In the genomic region with DNA sequence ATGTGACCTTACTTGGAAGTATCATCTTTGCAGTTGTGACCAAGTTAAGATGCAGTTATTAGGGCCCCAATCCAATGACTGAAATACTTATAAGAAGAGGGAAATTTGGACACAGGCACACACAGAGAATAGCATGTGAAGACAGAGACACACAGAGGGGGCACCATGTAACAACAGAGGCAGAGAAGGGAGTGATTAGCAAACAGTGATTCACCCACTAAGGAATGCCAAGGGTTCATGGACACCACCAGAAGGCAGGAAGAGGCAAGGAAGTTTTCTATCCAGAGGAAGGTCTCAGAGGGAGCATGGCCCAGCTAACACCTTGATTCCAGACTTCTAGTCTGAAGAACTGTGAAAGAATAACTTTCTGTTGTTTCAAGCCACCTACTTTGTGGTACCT, we compare ENCODE assay signal across 13 cellular contexts. TPM values are rescaled to one million over a fixed set of nuclear protein-coding genes. Genes with fewer than 3 reads are reported as not detected.
DNase-seq lines count a peak whose midpoint lies in the region; ATAC-seq, FAIRE-seq and TF ChIP-seq lines count a peak whose summit lies in the region.
"Had no signal": no experiment of that assay in that cellular context is flagged by ENCODE, and none has a peak within 500 bp of the region (broad histone marks: within the 10 kb centered on the region; RNA-seq: fewer than 3 reads in every experiment).

No MANE protein-coding gene starts in this region.

- no peak overlapping the region for H3K4me3 Mint-ChIP-seq in GM23338

- peaks cover 2% of the 10 kb centered on the region for H3K27me3 Mint-ChIP-seq in GM23338 (ENCODE audit: insufficient read depth, low read depth, poor library complexity)

- TF ChIP-seq POLR2A in A549 (IDR thresholded peaks at IDR 0.05; ENCODE audit: low read length): no peak

- H2AFZ ChIP-seq in GM23338: peak overlapping the region; percentile 87

- H3K4me1 ChIP-seq in A549: peaks cover 38% of the 10 kb centered on the region
- no peaks in the 10 kb centered on the region for H3K4me1 ChIP-seq in GM23338 (ENCODE audit: insufficient read depth)
- peaks cover 12% of the 10 kb centered on the region for H3K4me1 ChIP-seq in foreskin keratinocyte

- H3K9me3 Mint-ChIP-seq in GM23338: no peaks in the 10 kb centered on the region

- peak overlapping the region; percentile 57 to 70 for H3K27ac ChIP-seq in A549
- H3K27ac ChIP-seq in GM23338 (ENCODE audit: low read depth): no peak overlapping the region
- no peak overlapping the region for H3K27ac ChIP-seq in foreskin keratinocyte

- H3K27ac Mint-ChIP-seq in GM23338: no peak overlapping the region

- H3F3A ChIP-seq in GM23338 (replicated peaks; ENCODE audit: low read depth): no peaks in the 10 kb centered on the region

- no peaks in the 10 kb centered on the region for H4K20me1 ChIP-seq in GM23338 (replicated peaks; ENCODE audit: insufficient read depth)

- CTCF ChIA-PET in A549 (lab: Yijun Ruan, JAX): interaction anchor here (0.9 to 3.5 kb wide), 10 partner anchors 20 to 741 kb away, joined by 3 to 10 read pairs (median 5); no protein-coding TSS in a partner anchor

- DNase-seq in A549 (ENCODE audit: low read depth in 1 of 2, low spot score in 1 of 2): peak; percentile 43 to 85
- peak; percentile 17 for DNase-seq in GM23338 (ENCODE audit: low spot score)
- DNase-seq in SW480 (ENCODE audit: low spot score): peak; percentile 32
- DNase-seq in foreskin keratinocyte: peak; percentile 73 to 84
- no peak for DNase-seq in GF-D8 (lab: John Stamatoyannopoulos, UW)
- DNase-seq in HuH-7.5 (ENCODE audit: low spot score): no peak
- DNase-seq in NCI-H1694 treated with DMSO at 0.1 percent for 48 hours (lab: John Stamatoyannopoulos, UW): no peak
- no peak for DNase-seq in hippocampal formation (lab: John Stamatoyannopoulos, UW)
- DNase-seq: AML-193; central memory CD4-positive, alpha-beta T cell; glutamatergic neuron; NCI-H146; stimulated activated CD8-positive, alpha-beta memory T cell treated with anti-CD3 and anti-CD28 coated beads, Interleukin-4, amount 100 ng/mL, for 48 hours had no signal

- no peaks in the 10 kb centered on the region for H3K9me3 ChIP-seq in A549

- peak; percentile 31; the same call in 2 of the 3 replicates for TF ChIP-seq CTCF in A549 (IDR thresholded peaks at IDR 0.05)
- TF ChIP-seq CTCF in GM23338 (conservative IDR thresholded peaks at IDR 0.05; ENCODE audit: low read depth in 2 of 2): 0 out of 4 replicates have a peak, but pooled peaks of 1 of the 2 experiments have one; percentile 6
- peak; percentile 68 for TF ChIP-seq CTCF in foreskin keratinocyte (conservative IDR thresholded peaks at IDR 0.05)

- TF ChIP-seq RAD21 in A549 (conservative IDR thresholded peaks at IDR 0.05 in 1 of 2, IDR thresholded peaks at IDR 0.05 in 1 of 2): peak; percentile 59 to 62; a peak in 4 of 5 replicates

- H3K79me2 ChIP-seq in GM23338 (replicated peaks; ENCODE audit: insufficient read depth): no peaks in the 10 kb centered on the region

- no peak for TF ChIP-seq EP300 in A549 (IDR thresholded peaks at IDR 0.05)

- no peaks in the 10 kb centered on the region for H3K4me1 Mint-ChIP-seq in GM23338

- H3K4me2 ChIP-seq in A549 (peak overlapping the region; percentile 52), GM23338 (no peak overlapping the region)

- ATAC-seq in A549: peak; percentile 86 to 88
- peak; percentile 62 for ATAC-seq in GM23338
- ATAC-seq in foreskin keratinocyte: peak; percentile 88

- no peaks in the 10 kb centered on the region for H3K36me3 ChIP-seq in GM23338 (ENCODE audit: insufficient read depth)

- H3K27me3 ChIP-seq in GM23338 (ENCODE audit: insufficient read depth) (no peaks in the 10 kb centered on the region), foreskin keratinocyte (no peaks in the 10 kb centered on the region)

- H3K4me3 ChIP-seq in A549 (no peak overlapping the region), GM23338 (no peak overlapping the region)

- POLR2A ChIA-PET in A549 (lab: Yijun Ruan, JAX): interaction anchor here (3.2 kb wide), 1 partner anchor 42 kb away, joined by 16 read pairs; a partner anchor contains a TSS

- FAIRE-seq in A549 (lab: Jason Lieb, UNC): no peak

- H3K9me2 ChIP-seq in GM23338 (ENCODE audit: insufficient read depth): no peaks in the 10 kb centered on the region

- no peaks in the 10 kb centered on the region for H3K36me3 Mint-ChIP-seq in GM23338 (ENCODE audit: low read depth)

TF ChIP-seq in A549, 52 proteins besides CTCF, POLR2A, EP300 and RAD21:
- TF ChIP-seq MAZ (IDR thresholded peaks at IDR 0.05; ENCODE audit: borderline replicate concordance, low read depth, low read length): no peak
- TF ChIP-seq FOSL2 (IDR thresholded peaks at IDR 0.05): no peak
- TF ChIP-seq FOSL2 (CRISPR knock-in tag; IDR thresholded peaks at IDR 0.05): peak; percentile 60; the same call in 1 of the 2 replicates
- TF ChIP-seq, protein P1, sequence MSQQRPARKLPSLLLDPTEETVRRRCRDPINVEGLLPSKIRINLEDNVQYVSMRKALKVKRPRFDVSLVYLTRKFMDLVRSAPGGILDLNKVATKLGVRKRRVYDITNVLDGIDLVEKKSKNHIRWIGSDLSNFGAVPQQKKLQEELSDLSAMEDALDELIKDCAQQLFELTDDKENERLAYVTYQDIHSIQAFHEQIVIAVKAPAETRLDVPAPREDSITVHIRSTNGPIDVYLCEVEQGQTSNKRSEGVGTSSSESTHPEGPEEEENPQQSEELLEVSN (IDR thresholded peaks at IDR 0.05; ENCODE audit: borderline replicate concordance, low read depth): no peak
- no peak for TF ChIP-seq PHF8 (IDR thresholded peaks at IDR 0.05; ENCODE audit: borderline replicate concordance, low read depth)
- 0 out of 2 replicates have a peak, but pooled peaks have one; percentile 30 for TF ChIP-seq GATA3 (IDR thresholded peaks at IDR 0.05; ENCODE audit: borderline replicate concordance)
- TF ChIP-seq, protein P2, sequence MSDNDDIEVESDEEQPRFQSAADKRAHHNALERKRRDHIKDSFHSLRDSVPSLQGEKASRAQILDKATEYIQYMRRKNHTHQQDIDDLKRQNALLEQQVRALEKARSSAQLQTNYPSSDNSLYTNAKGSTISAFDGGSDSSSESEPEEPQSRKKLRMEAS (IDR thresholded peaks at IDR 0.05): peak; percentile 31; the same call in 1 of the 2 replicates
- no peak for TF ChIP-seq CHD4 (IDR thresholded peaks at IDR 0.05; ENCODE audit: borderline replicate concordance)
- peak; percentile 50 for TF ChIP-seq SMC3 (IDR thresholded peaks at IDR 0.05)
- peak; percentile 26; the same call in 1 of the 2 replicates for TF ChIP-seq JUNB (IDR thresholded peaks at IDR 0.05)

TF ChIP-seq in GM23338, 12 proteins besides CTCF, POLR2A, EP300 and RAD21 (continues in another document):
- TF ChIP-seq CREB1 (CRISPR knock-in tag; IDR thresholded peaks at IDR 0.05; ENCODE audit: low read depth) (no peak), EZH2 (IDR thresholded peaks at IDR 0.05; ENCODE audit: low read depth, unreplicated experiment) (no peak)
- TF ChIP-seq, protein P3, sequence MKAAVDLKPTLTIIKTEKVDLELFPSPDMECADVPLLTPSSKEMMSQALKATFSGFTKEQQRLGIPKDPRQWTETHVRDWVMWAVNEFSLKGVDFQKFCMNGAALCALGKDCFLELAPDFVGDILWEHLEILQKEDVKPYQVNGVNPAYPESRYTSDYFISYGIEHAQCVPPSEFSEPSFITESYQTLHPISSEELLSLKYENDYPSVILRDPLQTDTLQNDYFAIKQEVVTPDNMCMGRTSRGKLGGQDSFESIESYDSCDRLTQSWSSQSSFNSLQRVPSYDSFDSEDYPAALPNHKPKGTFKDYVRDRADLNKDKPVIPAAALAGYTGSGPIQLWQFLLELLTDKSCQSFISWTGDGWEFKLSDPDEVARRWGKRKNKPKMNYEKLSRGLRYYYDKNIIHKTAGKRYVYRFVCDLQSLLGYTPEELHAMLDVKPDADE (IDR thresholded peaks at IDR 0.05): no peak

RNA-seq across cellular contexts. Expression of a gene that starts 25.0 kb away (rescaled TPM):
- polyA plus RNA-seq in A549 (2011; rRNA removed) (7.5 and 8.4 TPM in 2 replicates), A549 (2017; fragmentation: RNase III; extraction: RNeasy Plus Mini Kit Qiagen cat#74134 plus additional on column Dnase treatment) (0.25 to 0.43 TPM (median 0.25 TPM) in 3 replicates), GM23338 (2016; fragmentation: Nextera tagmentation; extraction: Ambion mirVana) (not detected in 2 replicates), foreskin keratinocyte (0.02 and 0.04 TPM in 2 replicates)
- 3.5 and 3.8 TPM in 2 replicates for polyA plus RNA-seq in A549 (2012; cell fraction: cytosol; rRNA removed)
- polyA plus RNA-seq in A549 (2012; cell fraction: nucleus; rRNA removed): 9.6 and 13.9 TPM in 2 replicates
- polyA minus RNA-seq in A549 (2011; rRNA and poly(A)+ RNA removed): 17.8 and 18.3 TPM in 2 replicates
- 0.10 TPM in 1 of 2 replicates, not detected in the other for total RNA-seq in GM23338 (2014; rRNA removed; shearing (Covaris generic))
- total RNA-seq in foreskin keratinocyte: 0.03 and 0.11 TPM in 2 replicates

RNA-seq across cellular contexts. Expression of a gene that starts 42.4 kb away (rescaled TPM):
- polyA plus RNA-seq in A549 (2011; rRNA removed): 13.2 and 16.1 TPM in 2 replicates
- polyA plus RNA-seq in A549 (2012; cell fraction: cytosol; rRNA removed): 3.0 and 3.8 TPM in 2 replicates
- polyA plus RNA-seq in A549 (2012; cell fraction: nucleus; rRNA removed): 2.8 and 3.6 TPM in 2 replicates
- polyA plus RNA-seq in A549 (2017; fragmentation: RNase III; extraction: RNeasy Plus Mini Kit Qiagen cat#74134 plus additional on column Dnase treatment): 5.2 to 6.0 TPM (median 6.0 TPM) in 3 replicates
- polyA minus RNA-seq in A549 (2011; rRNA and poly(A)+ RNA removed): 11.6 and 12.0 TPM in 2 replicates
- 19.0 and 22.5 TPM in 2 replicates for total RNA-seq in GM23338 (2014; rRNA removed; shearing (Covaris generic))
- 6.1 and 8.5 TPM in 2 replicates for polyA plus RNA-seq in GM23338 (2016; fragmentation: Nextera tagmentation; extraction: Ambion mirVana)
- total RNA-seq in foreskin keratinocyte: 10.2 and 11.3 TPM in 2 replicates
- 2.1 and 2.9 TPM in 2 replicates for polyA plus RNA-seq in foreskin keratinocyte

Comparison
In these comparisons a context has a peak if more than half of its experiments do, and no peak if none do; other contexts are left out.
1. DNase-seq: peak in A549 (2 of 2), GM23338 (single experiment), SW480 (single experiment) and foreskin keratinocyte (2 of 2); none in GF-D8 (single experiment), HuH-7.5 (single experiment), NCI-H1694 treated with DMSO at 0.1 percent for 48 hours (single experiment) and hippocampal formation (0 of 2).
2. H3K27ac ChIP-seq: peak in A549 (2 of 2); none in GM23338 (single experiment) and foreskin keratinocyte (single experiment).
3. Peak in every context shown above with its lines, with median percentiles within 50 percentile points of each other: ATAC-seq.